Comparison of ENCODE assay signal across 17 cellular contexts in genomic region chr1:91876751-91877573, GRCh38. TPM values are rescaled to one million over a fixed set of nuclear protein-coding genes. Genes with fewer than 3 reads are reported as not detected.
DNase-seq lines count a peak whose midpoint lies in the region; ATAC-seq and TF ChIP-seq lines count a peak whose summit lies in the region.
"Had no signal": no experiment of that assay in that cellular context is flagged by ENCODE, and none has a peak within 500 bp of the region (broad histone marks: within the 10 kb centered on the region; RNA-seq: fewer than 3 reads in every experiment).

No MANE protein-coding gene starts in this region.

- TF ChIP-seq POLR2A in breast epithelium (IDR thresholded peaks at IDR 0.05) (no peak), uterus (IDR thresholded peaks at IDR 0.05) (no peak), tibial nerve (IDR thresholded peaks at IDR 0.05) (no peak)

- peak overlapping the region in 1 of 2 donors; percentile 57 for H3K27ac ChIP-seq in breast epithelium
- H3K27ac ChIP-seq in mammary epithelial cell (ENCODE audit: insufficient read depth, low read depth, low read length), result no peak overlapping the region
- H3K27ac ChIP-seq in uterus, result peak overlapping the region; percentile 68 to 74
- peak overlapping the region in 1 of 4 donors; percentile 32 for H3K27ac ChIP-seq in tibial nerve
- H3K27ac ChIP-seq: KMS-11 had no signal

- TF ChIP-seq EP300 in tibial nerve (IDR thresholded peaks at IDR 0.05), result no peak

- dilution Hi-C loops in mammary epithelial cell (cut with HindIII; ENCODE audit: low sequenced_read_pairs), result no loop called here

- no peaks in the 10 kb centered on the region for H3K79me2 ChIP-seq in mammary epithelial cell (ENCODE audit: insufficient read depth, low read length)

- WGBS in mammary epithelial cell (ENCODE audit: low coverage, missing lambda C conversion rate), result 38% methylated on average over 3 of the region's 3 CpGs
- 53 to 61% methylated on average over 3 of the region's 3 CpGs for WGBS in tibial nerve, 2 donors

- no TSS peak for BruUV-seq in mammary epithelial cell (replicated peaks; lab: Mats Ljungman, UMichigan)

- no peaks in the 10 kb centered on the region for H3K9me3 ChIP-seq in breast epithelium
- no peaks in the 10 kb centered on the region for H3K9me3 ChIP-seq in mammary epithelial cell (replicated peaks; ENCODE audit: insufficient read depth, low read length)
- H3K9me3 ChIP-seq in uterus, result no peaks in the 10 kb centered on the region
- H3K9me3 ChIP-seq in tibial nerve, result no peaks in the 10 kb centered on the region
- H3K9me3 ChIP-seq: adrenal gland, Caco-2 had no signal

- H3K4me1 ChIP-seq in breast epithelium, result no peaks in the 10 kb centered on the region
- H3K4me1 ChIP-seq in mammary epithelial cell (ENCODE audit: insufficient read depth, low read length), result peaks cover 10% of the 10 kb centered on the region
- H3K4me1 ChIP-seq in uterus, result peaks cover 17 to 26% of the 10 kb centered on the region in 2 donors
- peaks cover 0 to 81% (median 25%) of the 10 kb centered on the region in 4 donors for H3K4me1 ChIP-seq in tibial nerve

- no peaks in the 10 kb centered on the region for H3K9me3 Mint-ChIP-seq in activated T-helper 17 cell treated with anti-CD3 and anti-CD28 coated beads, Interleukin-2, amount 50 U/mL, for 72 hours
- no peaks in the 10 kb centered on the region for H3K9me3 Mint-ChIP-seq in chondrocyte (ENCODE audit: low read depth)
- H3K9me3 Mint-ChIP-seq: GM23338; naive thymus-derived CD4-positive, alpha-beta T cell had no signal

- no peak overlapping the region for H3K4me2 ChIP-seq in mammary epithelial cell (ENCODE audit: insufficient read depth, low read depth, low read length)
- H3K4me2 ChIP-seq: GM23338, KMS-11 had no signal

- DNase-seq in breast epithelium (ENCODE audit: low spot score in 2 of 2) (no peak), mammary epithelial cell (no peak), fibroblast of peridontal ligament (ENCODE audit: extremely low read depth) (peak; percentile 88), uterus (no peak), tibial nerve (ENCODE audit: low spot score in 2 of 2) (no peak), chondrocyte (ENCODE audit: low spot score) (no peak)
- DNase-seq: activated CD8-positive, alpha-beta memory T cell treated with anti-CD3 and anti-CD28 coated beads, Interleukin-2, amount 10 ng/mL, durations not matched to agents 7 days and 5 days; Caco-2; NCI-H1092 treated with DMSO at 0.1 percent for 48 hours; NCI-H82; PC-9 had no signal

- no peaks in the 10 kb centered on the region for H3K36me3 ChIP-seq in breast epithelium
- H3K36me3 ChIP-seq in mammary epithelial cell (ENCODE audit: insufficient read depth, low read length), result no peaks in the 10 kb centered on the region
- H3K36me3 ChIP-seq in uterus, result no peaks in the 10 kb centered on the region
- H3K36me3 ChIP-seq in tibial nerve, result no peaks in the 10 kb centered on the region
- H3K36me3 ChIP-seq: adrenal gland had no signal

- peaks cover 40% of the 10 kb centered on the region for H3K4me1 Mint-ChIP-seq in activated T-helper 17 cell treated with anti-CD3 and anti-CD28 coated beads, Interleukin-2, amount 50 U/mL, for 72 hours
- H3K4me1 Mint-ChIP-seq in chondrocyte (ENCODE audit: low read depth), result peaks cover 13% of the 10 kb centered on the region

- peak overlapping the region; percentile 94 for H3K27ac Mint-ChIP-seq in activated T-helper 17 cell treated with anti-CD3 and anti-CD28 coated beads, Interleukin-2, amount 50 U/mL, for 72 hours
- no peak overlapping the region for H3K27ac Mint-ChIP-seq in chondrocyte (ENCODE audit: unreplicated experiment)
- H3K27ac Mint-ChIP-seq: activated CD8-positive, alpha-beta memory T cell treated with anti-CD3 and anti-CD28 coated beads, Interleukin-2, amount 10 ng/mL, durations not matched to agents 7 days and 5 days; GM23338 had no signal

- ATAC-seq in activated T-helper 17 cell treated with anti-CD3 and anti-CD28 coated beads, Interleukin-2, amount 50 U/mL, for 72 hours (replicated peaks), result no peak
- no peak for ATAC-seq in GM18909 (IDR thresholded peaks at IDR 0.05; ENCODE audit: poor library complexity, unreplicated experiment)
- ATAC-seq: GM23338 had no signal

- H3K27me3 ChIP-seq in breast epithelium (no peaks in the 10 kb centered on the region), mammary epithelial cell (ENCODE audit: insufficient read depth, low read length) (peaks cover 29% of the 10 kb centered on the region), uterus (no peaks in the 10 kb centered on the region), tibial nerve (no peaks in the 10 kb centered on the region)
- H3K27me3 ChIP-seq: adrenal gland had no signal

- H3K4me3 ChIP-seq in breast epithelium (peak overlapping the region in 2 of 3 donors; percentile 2 to 10), mammary epithelial cell (replicated peaks in 1 of 3; ENCODE audit: insufficient read depth in 1 of 3, low read depth in 2 of 3, low read length in 3 of 3) (no peak overlapping the region), uterus (no peak overlapping the region), tibial nerve (no peak overlapping the region)
- H3K4me3 ChIP-seq: adrenal gland, GM23338, PC-9 had no signal

- peak overlapping the region; percentile 79 for H3K4me3 Mint-ChIP-seq in activated T-helper 17 cell treated with anti-CD3 and anti-CD28 coated beads, Interleukin-2, amount 50 U/mL, for 72 hours
- no peak overlapping the region for H3K4me3 Mint-ChIP-seq in chondrocyte (ENCODE audit: unreplicated experiment)
- H3K4me3 Mint-ChIP-seq: activated CD8-positive, alpha-beta memory T cell treated with anti-CD3 and anti-CD28 coated beads, Interleukin-2, amount 10 ng/mL, durations not matched to agents 7 days and 5 days; GM23338 had no signal

- H3K36me3 Mint-ChIP-seq in activated T-helper 17 cell treated with anti-CD3 and anti-CD28 coated beads, Interleukin-2, amount 50 U/mL, for 72 hours (ENCODE audit: low read depth), result no peaks in the 10 kb centered on the region
- no peaks in the 10 kb centered on the region for H3K36me3 Mint-ChIP-seq in chondrocyte (ENCODE audit: low read depth)

- CTCF ChIA-PET in mammary epithelial cell (lab: Charles Lee; ENCODE audit: low non-redundant PET), result interaction anchor here (0.6 kb wide), 1 partner anchor 110 kb away, joined by 5 read pairs; no protein-coding TSS in a partner anchor

- no peak overlapping the region for H2AFZ ChIP-seq in mammary epithelial cell (ENCODE audit: low read depth, low read length)
- H2AFZ ChIP-seq: GM23338, PC-9 had no signal

- no peaks in the 10 kb centered on the region for H4K20me1 ChIP-seq in mammary epithelial cell (ENCODE audit: insufficient read depth, low read length)

- in situ Hi-C loops in mammary epithelial cell (cut with MboI; ENCODE audit: low sequenced_read_pairs in 2 of 2), result loop anchor here in 1 of 2 donors (10.0 kb wide), 1 partner anchor 52 kb away; no protein-coding TSS in a partner anchor

- H3K27me3 Mint-ChIP-seq in activated T-helper 17 cell treated with anti-CD3 and anti-CD28 coated beads, Interleukin-2, amount 50 U/mL, for 72 hours, result no peaks in the 10 kb centered on the region
- peaks cover 7% of the 10 kb centered on the region for H3K27me3 Mint-ChIP-seq in chondrocyte (ENCODE audit: low read depth)

- no peak overlapping the region for H3K9ac ChIP-seq in mammary epithelial cell (ENCODE audit: insufficient read depth, low read length)
- H3K9ac ChIP-seq: KMS-11 had no signal

- TF ChIP-seq CTCF in breast epithelium (IDR thresholded peaks at IDR 0.05) (no peak), mammary epithelial cell (conservative IDR thresholded peaks at IDR 0.05 in 1 of 2, IDR thresholded peaks at IDR 0.05 in 1 of 2; ENCODE audit: extremely low read depth in 1 of 2, insufficient read depth in 1 of 2, low read depth in 1 of 2, low read length in 2 of 2) (no peak), uterus (IDR thresholded peaks at IDR 0.05) (no peak), tibial nerve (IDR thresholded peaks at IDR 0.05) (no peak), chondrocyte (IDR thresholded peaks at IDR 0.05) (no peak)

- intact Hi-C loops in breast epithelium (cut with DNase I; ENCODE audit: low total_unique reads), result no loop called here
- intact Hi-C loops in mammary epithelial cell (cut with micrococcal nuclease), result no loop called here
- intact Hi-C loops in uterus (cut with DNase I; ENCODE audit: low total_unique reads), result no loop called here

RNA-seq across cellular contexts. Expression of gene TGFBR3, which starts 9.0 kb away (rescaled TPM):
- 100 to 1,000 TPM; 127 to 287 (median 167) TPM for total RNA-seq in breast epithelium
- total RNA-seq in mammary epithelial cell, result under 1 TPM; 0.61 to 0.67 TPM
- polyA plus RNA-seq in mammary epithelial cell, result 0.09 TPM
- polyA minus RNA-seq in mammary epithelial cell, result 0.05 TPM
- total RNA-seq in activated T-helper 17 cell treated with anti-CD3 and anti-CD28 coated beads, Interleukin-2, amount 50 U/mL, for 72 hours, result 1 to 10 TPM; 2.5 to 4.3 TPM
- 100 to 1,000 TPM in 3 of 4 donors, 10 to 100 TPM in 1; 87.8 to 388 (median 212) TPM for total RNA-seq in uterus
- 100 to 1,000 TPM; 116 to 306 (median 171) TPM for total RNA-seq in tibial nerve
- total RNA-seq in chondrocyte, result 0.80 to 2.8 TPM (median 1.4 TPM) in 3 replicates

Comparison
In these comparisons a context has a peak if more than half of its experiments do, and no peak if none do; other contexts are left out.
1. H3K4me3 ChIP-seq: peak in breast epithelium (2 of 3); none in mammary epithelial cell (0 of 3), uterus (0 of 2) and tibial nerve (0 of 4).
2. RNA of gene TGFBR3, which starts 9.0 kb away (total RNA-seq): 87.8 to 388 TPM in uterus, 116 to 306 TPM in tibial nerve and 127 to 287 TPM in breast epithelium; 2.5 to 4.3 TPM in activated T-helper 17 cell treated with anti-CD3 and anti-CD28 coated beads, Interleukin-2, amount 50 U/mL, for 72 hours, 0.80 to 2.8 TPM in chondrocyte and 0.61 to 0.67 TPM in mammary epithelial cell; every median in the first group is over 10 times any median in the second.